ENCODE assay signal across 8 cellular contexts in genomic region chr22:23974343-23974742, GRCh38. TPM values are rescaled to one million over a fixed set of nuclear protein-coding genes. Genes with fewer than 3 reads are reported as not detected.
DNase-seq lines count a peak whose midpoint lies in the region; ATAC-seq, FAIRE-seq and TF ChIP-seq lines count a peak whose summit lies in the region.
"Not testable (repeated sequence)": the region's sequence is repeated elsewhere in the genome, so short reads cannot be mapped to it uniquely, and the experiment has no call there.

DDT (minus strand) TSS chr22:23974441; CDS start chr22:23974414, 27 bp downstream.

- H3K36me3 Mint-ChIP-seq in GM23338 (ENCODE audit: low read depth): peaks cover 25% of the 10 kb centered on the region

- H3K9me2 ChIP-seq in GM23338 (ENCODE audit: insufficient read depth): not testable (repeated sequence)

- H3K79me2 ChIP-seq in GM23338 (replicated peaks; ENCODE audit: insufficient read depth): not testable (repeated sequence)

- intact Hi-C loops in breast epithelium (cut with DNase I; ENCODE audit: low total_unique reads); left ventricle myocardium inferior (cut with micrococcal nuclease): not testable (repeated sequence)

- not testable (repeated sequence) for H3K4me2 ChIP-seq in GM23338

- peak; percentile 94 for FAIRE-seq in urothelium cell line (lab: Jason Lieb, UNC)

- not testable (repeated sequence) for DNase-seq in GM23338 (ENCODE audit: low spot score); SJSA1 (ENCODE audit: low read depth in 1 of 2, low spot score in 2 of 2); breast epithelium (ENCODE audit: low spot score in 2 of 2); left ventricle myocardium inferior; omental fat pad (ENCODE audit: low spot score); urothelium cell line (ENCODE audit: low spot score)

- not testable (repeated sequence) for H3K4me3 Mint-ChIP-seq in GM23338

- H3K9me3 Mint-ChIP-seq in GM23338: not testable (repeated sequence)

- H3K4me3 ChIP-seq in GM23338, SJSA1, breast epithelium: not testable (repeated sequence)
- peak within 1 kb of the TSS; percentile 30 for H3K4me3 ChIP-seq in left ventricle myocardium inferior

- ATAC-seq in GM18870 (IDR thresholded peaks at IDR 0.05; ENCODE audit: unreplicated experiment) (peak; percentile 79), GM23338 (peak; percentile 92), HG03175 (IDR thresholded peaks at IDR 0.05; ENCODE audit: unreplicated experiment) (peak; percentile 90), omental fat pad (ENCODE audit: low FRiP score) (peak; percentile 97)

- TF ChIP-seq POLR2A in breast epithelium (IDR thresholded peaks at IDR 0.05): not testable (repeated sequence)

- not testable (repeated sequence) for H3K27me3 Mint-ChIP-seq in GM23338 (ENCODE audit: insufficient read depth, low read depth, poor library complexity)

- not testable (repeated sequence) for H4K20me1 ChIP-seq in GM23338 (replicated peaks; ENCODE audit: insufficient read depth)

- H2AFZ ChIP-seq in GM23338: not testable (repeated sequence)

- not testable (repeated sequence) for H3K27ac Mint-ChIP-seq in GM23338

- not testable (repeated sequence) for H3K27ac ChIP-seq in GM23338 (ENCODE audit: low read depth); SJSA1; breast epithelium
- H3K27ac ChIP-seq in left ventricle myocardium inferior (replicated peaks): peak within 1 kb of the TSS; percentile 55

- not testable (repeated sequence) for H3F3A ChIP-seq in GM23338 (replicated peaks; ENCODE audit: low read depth)

- not testable (repeated sequence) for H3K27me3 ChIP-seq in GM23338 (ENCODE audit: insufficient read depth); SJSA1 (replicated peaks); breast epithelium; left ventricle myocardium inferior (ENCODE audit: low read depth)

- not testable (repeated sequence) for TF ChIP-seq CTCF in GM23338 (conservative IDR thresholded peaks at IDR 0.05; ENCODE audit: low read depth in 2 of 2); breast epithelium (IDR thresholded peaks at IDR 0.05); left ventricle myocardium inferior (IDR thresholded peaks at IDR 0.05; ENCODE audit: borderline replicate concordance); omental fat pad (IDR thresholded peaks at IDR 0.05)

- H3K4me1 Mint-ChIP-seq in GM23338: not testable (repeated sequence)

- H3K9me3 ChIP-seq in SJSA1 (replicated peaks); breast epithelium; left ventricle myocardium inferior (replicated peaks): not testable (repeated sequence)

- not testable (repeated sequence) for H3K36me3 ChIP-seq in GM23338 (ENCODE audit: insufficient read depth); breast epithelium
- H3K36me3 ChIP-seq in SJSA1 (peaks cover 27% of the 10 kb centered on the region), left ventricle myocardium inferior (peaks cover 22% of the 10 kb centered on the region)

- not testable (repeated sequence) for H3K4me1 ChIP-seq in GM23338 (ENCODE audit: insufficient read depth); SJSA1 (replicated peaks); breast epithelium
- peaks cover 21% of the 10 kb centered on the region for H3K4me1 ChIP-seq in left ventricle myocardium inferior

RNA-seq across cellular contexts. Expression of gene DDT, which starts in this region (rescaled TPM):
- 124 and 150 TPM in 2 replicates for total RNA-seq in GM23338 (2014; rRNA removed; shearing (Covaris generic))
- 216 and 232 TPM in 2 replicates for polyA plus RNA-seq in GM23338 (2016; fragmentation: Nextera tagmentation; extraction: Ambion mirVana)
- 58.7 and 86.0 TPM in 2 replicates for total RNA-seq in SJSA1 (2014; rRNA removed; shearing (Covaris generic))
- total RNA-seq in breast epithelium (100 to 1,000 TPM; 122 to 146 (median 136) TPM), left ventricle myocardium inferior (157 TPM), omental fat pad (100 to 1,000 TPM; 107 to 168 (median 143) TPM)
